8 cellular contexts compared by ENCODE assay signal in genomic region chr18:48345596-48345995, GRCh38.
DNase-seq lines count a peak whose midpoint lies in the region; ATAC-seq and TF ChIP-seq lines count a peak whose summit lies in the region.

No MANE protein-coding gene starts in this region.

- no peak for DNase-seq in AG04449 (ENCODE audit: low read depth, low spot score)
- DNase-seq in HCT116 (ENCODE audit: low read depth, low spot score): peak; percentile 12
- DNase-seq in UCSD-AML1 (lab: John Stamatoyannopoulos, UW; ENCODE audit: unreplicated experiment): peak; percentile 28
- peak; percentile 12 for DNase-seq in iris pigment epithelial cell (ENCODE audit: low read depth)
- no peak for DNase-seq in superior temporal gyrus (ENCODE audit: extremely low spot score)
- no peak for DNase-seq in NCI-H1417 treated with DMSO at 0.1 percent for 48 hours (lab: John Stamatoyannopoulos, UW)
- DNase-seq in hippocampal formation (lab: John Stamatoyannopoulos, UW): no peak

- intact Hi-C loops in HCT116 (cut with micrococcal nuclease): loop anchor here (1.0 to 5.0 kb wide), 3 partner anchors 102 to 313 kb away; no protein-coding TSS in a partner anchor

- H4K20me1 ChIP-seq in HCT116 (ENCODE audit: insufficient read depth): no peaks in the 10 kb centered on the region

- TF ChIP-seq CTCF in AG04449 (IDR thresholded peaks at IDR 0.05; ENCODE audit: insufficient read depth, low read length, missing control alignments) (peak; percentile 33), HCT116 (IDR thresholded peaks at IDR 0.05 in 2 of 3, conservative IDR thresholded peaks at IDR 0.05 in 1 of 3; ENCODE audit: borderline replicate concordance in 1 of 3, insufficient read depth in 1 of 3, low read depth in 2 of 3, low read length in 2 of 3) (peak; percentile 49 to 72 (median 56))

- peak; percentile 75 for ATAC-seq in HCT116
- ATAC-seq in HG02840 (IDR thresholded peaks at IDR 0.05; ENCODE audit: low FRiP score, unreplicated experiment): no peak

- no TSS peak for BruUV-seq in HCT116 (replicated peaks; lab: Mats Ljungman, UMichigan)

- no peak overlapping the region for H3K27ac ChIP-seq in HCT116 (ENCODE audit: low read depth, low read length)

- H3K79me2 ChIP-seq in HCT116 (ENCODE audit: insufficient read depth, low read length): no peaks in the 10 kb centered on the region

- no peaks in the 10 kb centered on the region for H3K27me3 ChIP-seq in HCT116 (ENCODE audit: insufficient read depth, low read length)

- no peaks in the 10 kb centered on the region for H3K9me2 ChIP-seq in HCT116 (ENCODE audit: insufficient read depth)

- no peaks in the 10 kb centered on the region for H3K9me3 ChIP-seq in HCT116 (ENCODE audit: control insufficient read depth in 1 of 2, insufficient read depth in 1 of 2, low read depth in 1 of 2, low read length in 2 of 2)

- H2AFZ ChIP-seq in HCT116 (ENCODE audit: low read depth, low read length, poor library complexity, severe bottlenecking): peak overlapping the region; percentile 45

- no peaks in the 10 kb centered on the region for H3K36me3 ChIP-seq in HCT116 (ENCODE audit: control insufficient read depth in 1 of 2, insufficient read depth in 2 of 2, low read length in 2 of 2)

- H3K4me3 ChIP-seq in AG04449 (ENCODE audit: low read depth, low read length) (no peak overlapping the region), HCT116 (replicated peaks in 1 of 2; ENCODE audit: low read depth in 1 of 2, low read length in 2 of 2) (no peak overlapping the region)

- POLR2A ChIA-PET in AG04449 (lab: Yijun Ruan, JAX): no interaction called here
- POLR2A ChIA-PET in HCT116 (lab: Charles Lee): no interaction called here

- no peaks in the 10 kb centered on the region for H3K4me1 ChIP-seq in HCT116 (ENCODE audit: control insufficient read depth in 1 of 2, insufficient read depth in 2 of 2, low read length in 2 of 2)

- CTCF ChIA-PET in AG04449 (lab: Yijun Ruan, JAX): interaction anchor here (1.2 to 1.8 kb wide), 3 partner anchors 305 to 317 kb away, joined by 3 to 5 read pairs (median 4); no protein-coding TSS in a partner anchor
- CTCF ChIA-PET in HCT116 (lab: Charles Lee): interaction anchor here (1.0 to 3.2 kb wide), 5 partner anchors 17 to 315 kb away, joined by 3 to 20 read pairs (median 3); no protein-coding TSS in a partner anchor

- no peak overlapping the region for H3K9ac ChIP-seq in HCT116 (ENCODE audit: low read length)

- RAD21 ChIA-PET in HCT116 (lab: Charles Lee; ENCODE audit: low non-redundant PET in 1 of 2, low total read pairs in 2 of 2, uncharacterized antibody in 2 of 2, unreplicated experiment in 2 of 2): no interaction called here

- H3K4me2 ChIP-seq in HCT116 (ENCODE audit: low read length): no peak overlapping the region

- TF ChIP-seq POLR2A in HCT116 (IDR thresholded peaks at IDR 0.05; ENCODE audit: borderline replicate concordance, extremely low read depth, insufficient read depth, insufficient read length): no peak

- TF ChIP-seq RAD21 in HCT116 (IDR thresholded peaks at IDR 0.05; ENCODE audit: low read depth): peak; percentile 77

TF ChIP-seq in HCT116, 20 proteins besides CTCF, POLR2A, EP300 and RAD21:
- no peak for TF ChIP-seq ATF3 (IDR thresholded peaks at IDR 0.05)
- no peak for TF ChIP-seq FOSL1 (IDR thresholded peaks at IDR 0.05; ENCODE audit: low read depth)
- no peak for TF ChIP-seq TCF7L2 (IDR thresholded peaks at IDR 0.05; ENCODE audit: borderline replicate concordance, extremely low read depth, insufficient read depth, insufficient read length)
- no peak for TF ChIP-seq REST (IDR thresholded peaks at IDR 0.05; ENCODE audit: low read depth)
- no peak for TF ChIP-seq CEBPB (IDR thresholded peaks at IDR 0.05; ENCODE audit: low read depth)
- TF ChIP-seq SP1 (IDR thresholded peaks at IDR 0.05; ENCODE audit: low read depth): no peak
- TF ChIP-seq JUND (IDR thresholded peaks at IDR 0.05): no peak
- no peak for TF ChIP-seq ELF1 (IDR thresholded peaks at IDR 0.05; ENCODE audit: borderline replicate concordance, low read depth)
- no peak for TF ChIP-seq EGR1 (IDR thresholded peaks at IDR 0.05; ENCODE audit: low read depth)
- no peak for TF ChIP-seq ZFX (IDR thresholded peaks at IDR 0.05)
- TF ChIP-seq CBX3 (IDR thresholded peaks at IDR 0.05; ENCODE audit: low read depth): no peak
- no peak for TF ChIP-seq YY1 (IDR thresholded peaks at IDR 0.05; ENCODE audit: extremely low read depth, insufficient replicate concordance, low read depth, low read length)

Comparison
In these comparisons a context has a peak if more than half of its experiments do, and no peak if none do; other contexts are left out.
1. DNase-seq: peak in HCT116 (single experiment), UCSD-AML1 (single experiment) and iris pigment epithelial cell (single experiment); none in AG04449 (single experiment), superior temporal gyrus (single experiment), NCI-H1417 treated with DMSO at 0.1 percent for 48 hours (single experiment) and hippocampal formation (0 of 2).